ENCODE assay signal across 18 cellular contexts in genomic region chr9:128358090-128358489, GRCh38. TPM values are rescaled to one million over a fixed set of nuclear protein-coding genes. Genes with fewer than 3 reads are reported as not detected.
A peak's percentile ranks its signal among the peaks of the same experiment; 100 is the strongest.
DNase-seq lines count a peak whose midpoint lies in the region; ATAC-seq and TF ChIP-seq lines count a peak whose summit lies in the region.
"Had no signal": no experiment of that assay in that cellular context is flagged by ENCODE, and none has a peak within 500 bp of the region (broad histone marks: within the 10 kb centered on the region; RNA-seq: fewer than 3 reads in every experiment).

No MANE protein-coding gene starts in this region.

- H3K36me3 ChIP-seq in osteoblast (ENCODE audit: insufficient read depth, low read length): peaks cover 6% of the 10 kb centered on the region

- H3K4me3 ChIP-seq in osteoblast (ENCODE audit: insufficient read depth, low read length): no peak overlapping the region
- H3K4me3 ChIP-seq: A549; BLaER1 treated with 17β-estradiol and CSF1 and Interleukin-3, amounts not matched to agents 10 nM and 100 nM had no signal

- H3K27me3 Mint-ChIP-seq in activated CD4-positive, alpha-beta T cell treated with anti-CD3 and anti-CD28 coated beads, Interleukin-2, amount 10 ng/mL, durations not matched to agents 24 days and 14 days: no peaks in the 10 kb centered on the region
- H3K27me3 Mint-ChIP-seq in activated CD4-positive, alpha-beta T cell treated with anti-CD3 and anti-CD28 coated beads, Interleukin-2, amount 10 ng/mL, durations not matched to agents 7 days and 5 days: no peaks in the 10 kb centered on the region
- H3K27me3 Mint-ChIP-seq in natural killer cell (ENCODE audit: low read depth in 2 of 2): no peaks in the 10 kb centered on the region
- H3K27me3 Mint-ChIP-seq: B cell; CD4-positive, alpha-beta T cell had no signal

- no peaks in the 10 kb centered on the region for H3K27me3 ChIP-seq in osteoblast (ENCODE audit: insufficient read depth, low read length)
- H3K27me3 ChIP-seq: BLaER1 treated with 17β-estradiol and CSF1 and Interleukin-3, amounts not matched to agents 10 nM and 100 nM had no signal

- CTCF ChIA-PET in activated CD4-positive, alpha-beta T cell treated with anti-CD3 and anti-CD28 coated beads, Interleukin-2, amount 10 ng/mL, durations not matched to agents 7 days and 5 days (lab: Charles Lee): interaction anchor here (1.4 to 6.2 kb wide), 2 partner anchors 9 to 18 kb away, joined by 4 to 29 read pairs; partner anchors contain the start of gene SLC27A4

- TF ChIP-seq CTCF in osteoblast (IDR thresholded peaks at IDR 0.05; ENCODE audit: extremely low read depth, low read depth, low read length) (no peak), natural killer cell (IDR thresholded peaks at IDR 0.05) (no peak)

- H3K27ac Mint-ChIP-seq in activated CD4-positive, alpha-beta T cell treated with anti-CD3 and anti-CD28 coated beads, Interleukin-2, amount 10 ng/mL, durations not matched to agents 24 days and 14 days: no peak overlapping the region
- no peak overlapping the region for H3K27ac Mint-ChIP-seq in activated CD4-positive, alpha-beta T cell treated with anti-CD3 and anti-CD28 coated beads, Interleukin-2, amount 10 ng/mL, durations not matched to agents 7 days and 5 days
- no peak overlapping the region for H3K27ac Mint-ChIP-seq in natural killer cell
- H3K27ac Mint-ChIP-seq: B cell; CD4-positive, alpha-beta T cell; CD8-positive, alpha-beta T cell had no signal

- H4K20me1 ChIP-seq in osteoblast (ENCODE audit: insufficient read depth, low read length): no peaks in the 10 kb centered on the region

- ATAC-seq in left lobe of liver: peak; percentile 24
- ATAC-seq in GM19328 (IDR thresholded peaks at IDR 0.05; ENCODE audit: unreplicated experiment): no peak
- ATAC-seq in natural killer cell: no peak
- ATAC-seq: A549; CD8-positive, alpha-beta T cell had no signal

- H3K36me3 Mint-ChIP-seq in activated CD4-positive, alpha-beta T cell treated with anti-CD3 and anti-CD28 coated beads, Interleukin-2, amount 10 ng/mL, durations not matched to agents 24 days and 14 days (ENCODE audit: low read depth): peaks cover 11% of the 10 kb centered on the region
- no peaks in the 10 kb centered on the region for H3K36me3 Mint-ChIP-seq in activated CD4-positive, alpha-beta T cell treated with anti-CD3 and anti-CD28 coated beads, Interleukin-2, amount 10 ng/mL, durations not matched to agents 7 days and 5 days (ENCODE audit: low read depth)
- no peaks in the 10 kb centered on the region for H3K36me3 Mint-ChIP-seq in natural killer cell

- no peaks in the 10 kb centered on the region for H3K9me3 ChIP-seq in osteoblast (ENCODE audit: low read depth, low read length)
- H3K9me3 ChIP-seq: A549; BLaER1 treated with 17β-estradiol and CSF1 and Interleukin-3, amounts not matched to agents 10 nM and 100 nM; Caco-2 had no signal

- no peaks in the 10 kb centered on the region for H3K9me3 Mint-ChIP-seq in activated CD4-positive, alpha-beta T cell treated with anti-CD3 and anti-CD28 coated beads, Interleukin-2, amount 10 ng/mL, durations not matched to agents 24 days and 14 days
- no peaks in the 10 kb centered on the region for H3K9me3 Mint-ChIP-seq in activated CD4-positive, alpha-beta T cell treated with anti-CD3 and anti-CD28 coated beads, Interleukin-2, amount 10 ng/mL, durations not matched to agents 7 days and 5 days
- H3K9me3 Mint-ChIP-seq in natural killer cell: no peaks in the 10 kb centered on the region
- H3K9me3 Mint-ChIP-seq: CD4-positive, alpha-beta T cell; CD8-positive, alpha-beta T cell had no signal

- H3K4me3 Mint-ChIP-seq in activated CD4-positive, alpha-beta T cell treated with anti-CD3 and anti-CD28 coated beads, Interleukin-2, amount 10 ng/mL, durations not matched to agents 24 days and 14 days: no peak overlapping the region
- no peak overlapping the region for H3K4me3 Mint-ChIP-seq in activated CD4-positive, alpha-beta T cell treated with anti-CD3 and anti-CD28 coated beads, Interleukin-2, amount 10 ng/mL, durations not matched to agents 7 days and 5 days
- no peak overlapping the region for H3K4me3 Mint-ChIP-seq in natural killer cell
- H3K4me3 Mint-ChIP-seq: B cell; CD4-positive, alpha-beta T cell; CD8-positive, alpha-beta T cell had no signal

- POLR2A ChIA-PET in activated CD4-positive, alpha-beta T cell treated with anti-CD3 and anti-CD28 coated beads, Interleukin-2, amount 10 ng/mL, durations not matched to agents 7 days and 5 days (lab: Charles Lee): no interaction called here

- no peaks in the 10 kb centered on the region for H3K79me2 ChIP-seq in osteoblast (ENCODE audit: insufficient read depth, low read length)

- no peak overlapping the region for H2AFZ ChIP-seq in osteoblast (ENCODE audit: low read length)

- peaks cover 10% of the 10 kb centered on the region for H3K4me1 ChIP-seq in osteoblast (ENCODE audit: insufficient read depth, low read length)

- H3K4me1 Mint-ChIP-seq in activated CD4-positive, alpha-beta T cell treated with anti-CD3 and anti-CD28 coated beads, Interleukin-2, amount 10 ng/mL, durations not matched to agents 24 days and 14 days: peaks cover 12% of the 10 kb centered on the region
- peaks cover 14% of the 10 kb centered on the region for H3K4me1 Mint-ChIP-seq in activated CD4-positive, alpha-beta T cell treated with anti-CD3 and anti-CD28 coated beads, Interleukin-2, amount 10 ng/mL, durations not matched to agents 7 days and 5 days
- peaks cover 7 to 8% of the 10 kb centered on the region in 2 donors for H3K4me1 Mint-ChIP-seq in natural killer cell

- no peak overlapping the region for H3K27ac ChIP-seq in osteoblast (ENCODE audit: low read depth, low read length)
- H3K27ac ChIP-seq: 22Rv1; A549; BLaER1 treated with 17β-estradiol and CSF1 and Interleukin-3, amounts not matched to agents 10 nM and 100 nM; C4-2B had no signal

- peak; percentile 52 for DNase-seq in activated CD4-positive, alpha-beta T cell treated with anti-CD3 and anti-CD28 coated beads, Interleukin-2, amount 10 ng/mL, durations not matched to agents 24 days and 14 days
- no peak for DNase-seq in activated CD4-positive, alpha-beta T cell treated with anti-CD3 and anti-CD28 coated beads, Interleukin-2, amount 10 ng/mL, durations not matched to agents 7 days and 5 days
- DNase-seq in left lobe of liver (ENCODE audit: low spot score) (no peak), osteoblast (ENCODE audit: insufficient read length, low spot score, missing footprints) (peak; percentile 75), natural killer cell (no peak)
- DNase-seq: AML-193; Caco-2; Calu3; CD4-positive, alpha-beta T cell; CD8-positive, alpha-beta T cell; DMS79 treated with DMSO at 0.1 percent for 48 hours; GF-D8 had no signal

- intact Hi-C loops in activated CD4-positive, alpha-beta T cell treated with anti-CD3 and anti-CD28 coated beads, Interleukin-2, amount 10 ng/mL, durations not matched to agents 24 days and 14 days (cut with micrococcal nuclease): no loop called here
- intact Hi-C loops in natural killer cell (cut with micrococcal nuclease): no loop called here

- H3K4me2 ChIP-seq in osteoblast (ENCODE audit: insufficient read depth, low read length): no peak overlapping the region
- H3K4me2 ChIP-seq: A549; BLaER1 treated with 17β-estradiol and CSF1 and Interleukin-3, amounts not matched to agents 10 nM and 100 nM had no signal

RNA-seq across cellular contexts. Expression of gene URM1, which starts 13.1 kb away (rescaled TPM):
- total RNA-seq in activated CD4-positive, alpha-beta T cell treated with anti-CD3 and anti-CD28 coated beads, Interleukin-2, amount 10 ng/mL, durations not matched to agents 24 days and 14 days: 87.2 and 98.3 TPM in 2 replicates
- total RNA-seq in activated CD4-positive, alpha-beta T cell treated with anti-CD3 and anti-CD28 coated beads, Interleukin-2, amount 10 ng/mL, durations not matched to agents 7 days and 5 days: 10 to 100 TPM; 65.1 to 78.1 TPM
- total RNA-seq in left lobe of liver: 24.6 TPM
- total RNA-seq in osteoblast: 29.2 and 35.1 TPM in 2 replicates
- 10 to 100 TPM; 39.4 to 47.8 (median 46.7) TPM for total RNA-seq in natural killer cell

RNA-seq across cellular contexts. Expression of gene SLC27A4, which starts 17.8 kb away (rescaled TPM):
- 37.0 and 37.9 TPM in 2 replicates for total RNA-seq in activated CD4-positive, alpha-beta T cell treated with anti-CD3 and anti-CD28 coated beads, Interleukin-2, amount 10 ng/mL, durations not matched to agents 24 days and 14 days
- 10 to 100 TPM; 15.8 to 16.8 TPM for total RNA-seq in activated CD4-positive, alpha-beta T cell treated with anti-CD3 and anti-CD28 coated beads, Interleukin-2, amount 10 ng/mL, durations not matched to agents 7 days and 5 days
- total RNA-seq in left lobe of liver (30.3 TPM), osteoblast (21.4 and 23.0 TPM in 2 replicates), natural killer cell (10 to 100 TPM in 2 of 3 donors, 1 to 10 TPM in 1; 7.7 to 12.3 (median 11.2) TPM)

RNA-seq across cellular contexts. Expression of gene COQ4, which starts 35.5 kb away (rescaled TPM):
- 60.7 and 61.4 TPM in 2 replicates for total RNA-seq in activated CD4-positive, alpha-beta T cell treated with anti-CD3 and anti-CD28 coated beads, Interleukin-2, amount 10 ng/mL, durations not matched to agents 24 days and 14 days
- total RNA-seq in activated CD4-positive, alpha-beta T cell treated with anti-CD3 and anti-CD28 coated beads, Interleukin-2, amount 10 ng/mL, durations not matched to agents 7 days and 5 days: 10 to 100 TPM; 33.9 to 35.6 TPM
- total RNA-seq in left lobe of liver: 34.2 TPM
- 34.7 and 34.8 TPM in 2 replicates for total RNA-seq in osteoblast
- total RNA-seq in natural killer cell: 10 to 100 TPM; 28.2 to 34.5 (median 30.4) TPM

RNA-seq across cellular contexts. Expression of gene TRUB2, which starts 35.8 kb away (rescaled TPM):
- 40.4 and 43.0 TPM in 2 replicates for total RNA-seq in activated CD4-positive, alpha-beta T cell treated with anti-CD3 and anti-CD28 coated beads, Interleukin-2, amount 10 ng/mL, durations not matched to agents 24 days and 14 days
- 10 to 100 TPM; 22.2 to 26.7 TPM for total RNA-seq in activated CD4-positive, alpha-beta T cell treated with anti-CD3 and anti-CD28 coated beads, Interleukin-2, amount 10 ng/mL, durations not matched to agents 7 days and 5 days
- 28.7 TPM for total RNA-seq in left lobe of liver
- 16.2 and 16.3 TPM in 2 replicates for total RNA-seq in osteoblast
- total RNA-seq in natural killer cell: 10 to 100 TPM in 2 of 3 donors, 1 to 10 TPM in 1; 8.8 to 12.0 (median 11.3) TPM

Comparison
In these comparisons a context has a peak if more than half of its experiments do, and no peak if none do; other contexts are left out.
1. DNase-seq: peak in activated CD4-positive, alpha-beta T cell treated with anti-CD3 and anti-CD28 coated beads, Interleukin-2, amount 10 ng/mL, durations not matched to agents 24 days and 14 days (single experiment) and osteoblast (single experiment); none in activated CD4-positive, alpha-beta T cell treated with anti-CD3 and anti-CD28 coated beads, Interleukin-2, amount 10 ng/mL, durations not matched to agents 7 days and 5 days (single experiment), left lobe of liver (single experiment) and natural killer cell (single experiment).